In genomic region chr12:62882696-62883095, GRCh38 we compare ENCODE assay signal across 18 cellular contexts. TPM values are rescaled to one million over a fixed set of nuclear protein-coding genes. Genes with fewer than 3 reads are reported as not detected.
"Had no signal": no experiment of that assay in that cellular context is flagged by ENCODE, and none has a peak within 500 bp of the region (broad histone marks: within the 10 kb centered on the region; RNA-seq: fewer than 3 reads in every experiment).

No MANE protein-coding gene starts in this region.

- H3K9ac ChIP-seq: neural progenitor cell had no signal

- H3K4me1 ChIP-seq: lower lobe of right lung, suprapubic skin had no signal

- H3K36me3 ChIP-seq: lower lobe of right lung, neural progenitor cell, ovary, suprapubic skin had no signal

- H3K27me3 ChIP-seq: neural progenitor cell, ovary, suprapubic skin had no signal

- H3K4me3 ChIP-seq: lower lobe of right lung, neural progenitor cell, ovary, suprapubic skin had no signal

- ATAC-seq: activated naive CD8-positive, alpha-beta T cell treated with anti-CD3 and anti-CD28 coated beads, Interleukin-2, amount 50 U/mL, for 24 hours; effector memory CD8-positive, alpha-beta T cell; left cardiac atrium; lower lobe of right lung; stimulated activated naive CD8-positive, alpha-beta T cell treated with anti-CD3 and anti-CD28 coated beads, Interleukin-15, Interleukin-2, amounts not matched to agents 100 U/mL and 50 U/mL, for 24 hours; WTC11 had no signal

- H3K4me2 ChIP-seq: neural progenitor cell had no signal

- H3K9me3 ChIP-seq: lower lobe of right lung, ovary, suprapubic skin had no signal

- H3K9me3 Mint-ChIP-seq: activated naive CD8-positive, alpha-beta T cell treated with anti-CD3 and anti-CD28 coated beads, Interleukin-2, amount 50 U/mL, for 24 hours; activated T-helper 1 cell treated with anti-CD3 and anti-CD28 coated beads, Interleukin-12 subunit alpha, Interleukin-12 subunit beta, Interleukin-2, Interleukin-4 antibody, amounts not matched to agents 30 ng/mL and 10 ng/mL and 1 ng/mL, durations not matched to agents 14 hours and 24 hours and 36 hours; effector memory CD8-positive, alpha-beta T cell had no signal

- H2AFZ ChIP-seq: neural progenitor cell had no signal

- H3K4me3 Mint-ChIP-seq: activated naive CD8-positive, alpha-beta T cell treated with anti-CD3 and anti-CD28 coated beads, Interleukin-2, amount 50 U/mL, for 24 hours; activated T-helper 1 cell treated with anti-CD3 and anti-CD28 coated beads, Interleukin-12 subunit alpha, Interleukin-12 subunit beta, Interleukin-2, Interleukin-4 antibody, amounts not matched to agents 30 ng/mL and 10 ng/mL and 1 ng/mL, durations not matched to agents 14 hours and 24 hours and 36 hours; dendritic cell treated with granulocyte-macrophage colony-stimulating factor and Interleukin-4, amounts not matched to agents 40 ng/mL and 50 ng/mL, for 4 days; effector memory CD8-positive, alpha-beta T cell; neural progenitor cell; WTC11 had no signal

- DNase-seq: activated CD4-positive, alpha-beta T cell treated with anti-CD3 and anti-CD28 coated beads for 48 hours; activated naive CD4-positive, alpha-beta T cell; activated naive CD8-positive, alpha-beta T cell treated with anti-CD3 and anti-CD28 coated beads, Interleukin-2, amount 50 U/mL, for 24 hours; caudate nucleus; effector memory CD8-positive, alpha-beta T cell; hypothalamus; left cardiac atrium; lower lobe of right lung; midbrain; ovary; stimulated activated CD4-positive, alpha-beta T cell treated with anti-CD3 and anti-CD28 coated beads, Interleukin-2, amount 100 ng/mL, for 48 hours; stimulated activated naive CD8-positive, alpha-beta T cell treated with anti-CD3 and anti-CD28 coated beads, Interleukin-15, Interleukin-2, amounts not matched to agents 100 U/mL and 50 U/mL, for 24 hours had no signal

- H3K27ac Mint-ChIP-seq: activated naive CD8-positive, alpha-beta T cell treated with anti-CD3 and anti-CD28 coated beads, Interleukin-2, amount 50 U/mL, for 24 hours; activated T-helper 1 cell treated with anti-CD3 and anti-CD28 coated beads, Interleukin-12 subunit alpha, Interleukin-12 subunit beta, Interleukin-2, Interleukin-4 antibody, amounts not matched to agents 30 ng/mL and 10 ng/mL and 1 ng/mL, durations not matched to agents 14 hours and 24 hours and 36 hours; dendritic cell treated with granulocyte-macrophage colony-stimulating factor and Interleukin-4, amounts not matched to agents 40 ng/mL and 50 ng/mL, for 4 days; effector memory CD8-positive, alpha-beta T cell; neural progenitor cell; type B pancreatic cell; WTC11 had no signal

- H3K27me3 Mint-ChIP-seq: dendritic cell treated with granulocyte-macrophage colony-stimulating factor and Interleukin-4, amounts not matched to agents 40 ng/mL and 50 ng/mL, for 4 days; type B pancreatic cell had no signal

- H3K4me1 Mint-ChIP-seq: activated naive CD8-positive, alpha-beta T cell treated with anti-CD3 and anti-CD28 coated beads, Interleukin-2, amount 50 U/mL, for 24 hours had no signal

- H3K27ac ChIP-seq: lower lobe of right lung, neural progenitor cell, ovary, suprapubic skin had no signal

RNA-seq across cellular contexts. Expression of gene PPM1H, which starts 52.3 kb away (rescaled TPM):
- total RNA-seq: activated T-helper 1 cell treated with anti-CD3 and anti-CD28 coated beads, Interleukin-12 subunit alpha, Interleukin-12 subunit beta, Interleukin-2, Interleukin-4 antibody, amounts not matched to agents 30 ng/mL and 10 ng/mL and 1 ng/mL, durations not matched to agents 14 hours and 24 hours and 36 hours had no signal
